Comparison of ENCODE assay signal across 14 cellular contexts in genomic region chr1:113146242-113147072, GRCh38.
A peak's percentile ranks its signal among the peaks of the same experiment; 100 is the strongest.
DNase-seq lines count a peak whose midpoint lies in the region; ATAC-seq, FAIRE-seq and TF ChIP-seq lines count a peak whose summit lies in the region.
"Had no signal": no experiment of that assay in that cellular context is flagged by ENCODE, and none has a peak within 500 bp of the region (broad histone marks: within the 10 kb centered on the region; RNA-seq: fewer than 3 reads in every experiment).

No MANE protein-coding gene starts in this region.

- no peak for TF ChIP-seq POLR2A in endothelial cell of umbilical vein (IDR thresholded peaks at IDR 0.05; ENCODE audit: low read depth, low read length)

- H3K79me2 ChIP-seq in endothelial cell of umbilical vein (ENCODE audit: control insufficient read depth, insufficient read depth, low read length) = no peaks in the 10 kb centered on the region

- no TSS peak for BruUV-seq in endothelial cell of umbilical vein (replicated peaks; lab: Mats Ljungman, UMichigan)

- no peaks in the 10 kb centered on the region for H3K27me3 Mint-ChIP-seq in activated naive CD8-positive, alpha-beta T cell
- H3K27me3 Mint-ChIP-seq in activated naive CD8-positive, alpha-beta T cell treated with anti-CD3 and anti-CD28 coated beads for 36 hours = no peaks in the 10 kb centered on the region
- H3K27me3 Mint-ChIP-seq in T-helper 2 cell treated with Interferon-gamma antibody and Interleukin-4, amounts not matched to agents 5 μg/mL and 100 μg/mL, for 36 hours (ENCODE audit: low read depth) = no peaks in the 10 kb centered on the region
- H3K27me3 Mint-ChIP-seq: type B pancreatic cell had no signal

- intact Hi-C loops in endothelial cell of umbilical vein (cut with micrococcal nuclease) = no loop called here
- intact Hi-C loops in upper lobe of right lung (cut with DNase I) = no loop called here
- intact Hi-C loops in left lung (cut with DNase I) = no loop called here

- CTCF ChIA-PET in endothelial cell of umbilical vein (lab: Charles Lee) = interaction anchor here (0.9 to 1.4 kb wide), 5 partner anchors 23 to 538 kb away, joined by 3 to 4 read pairs (median 4); no protein-coding TSS in a partner anchor

- H3K9ac ChIP-seq in endothelial cell of umbilical vein (replicated peaks; ENCODE audit: extremely low read depth, insufficient read depth, low read length) = no peak overlapping the region

- H3K27ac Mint-ChIP-seq in activated naive CD8-positive, alpha-beta T cell = no peak overlapping the region
- no peak overlapping the region for H3K27ac Mint-ChIP-seq in activated naive CD8-positive, alpha-beta T cell treated with anti-CD3 and anti-CD28 coated beads for 36 hours
- no peak overlapping the region for H3K27ac Mint-ChIP-seq in T-helper 2 cell treated with Interferon-gamma antibody and Interleukin-4, amounts not matched to agents 5 μg/mL and 100 μg/mL, for 36 hours
- H3K27ac Mint-ChIP-seq: type B pancreatic cell had no signal

- dilution Hi-C loops in endothelial cell of umbilical vein (cut with MboI; ENCODE audit: extremely low pct_ligation_motif_present, low sequenced_read_pairs) = no loop called here

- peak overlapping the region; percentile 0 for H3K4me3 Mint-ChIP-seq in activated naive CD8-positive, alpha-beta T cell
- H3K4me3 Mint-ChIP-seq in activated naive CD8-positive, alpha-beta T cell treated with anti-CD3 and anti-CD28 coated beads for 36 hours = no peak overlapping the region
- H3K4me3 Mint-ChIP-seq in T-helper 2 cell treated with Interferon-gamma antibody and Interleukin-4, amounts not matched to agents 5 μg/mL and 100 μg/mL, for 36 hours = peak overlapping the region; percentile 22
- H3K4me3 Mint-ChIP-seq: type B pancreatic cell had no signal

- no peak overlapping the region for H3K4me2 ChIP-seq in endothelial cell of umbilical vein (ENCODE audit: insufficient read depth, low read length)

- H3K4me3 ChIP-seq in endothelial cell of umbilical vein (replicated peaks in 1 of 3; ENCODE audit: insufficient read depth in 1 of 3, low read depth in 1 of 3, low read length in 3 of 3) (no peak overlapping the region), upper lobe of right lung (no peak overlapping the region), left lung (no peak overlapping the region)
- H3K4me3 ChIP-seq: ovary had no signal

- H3K9me3 ChIP-seq in endothelial cell of umbilical vein (replicated peaks; ENCODE audit: control insufficient read depth, insufficient read depth, low read length) = no peaks in the 10 kb centered on the region
- H3K9me3 ChIP-seq in upper lobe of right lung = no peaks in the 10 kb centered on the region
- no peaks in the 10 kb centered on the region for H3K9me3 ChIP-seq in left lung
- H3K9me3 ChIP-seq: ovary had no signal

- H3K4me1 ChIP-seq in endothelial cell of umbilical vein (ENCODE audit: control insufficient read depth, extremely low read depth, insufficient read depth, low read length) (peaks cover 27% of the 10 kb centered on the region), upper lobe of right lung (peaks cover 16% of the 10 kb centered on the region), left lung (peaks cover 7 to 14% of the 10 kb centered on the region in 2 donors)

- H3K27ac ChIP-seq in endothelial cell of umbilical vein (ENCODE audit: insufficient read depth, low read depth, low read length) (no peak overlapping the region), upper lobe of right lung (no peak overlapping the region), left lung (no peak overlapping the region)
- H3K27ac ChIP-seq: ovary had no signal

- no peaks in the 10 kb centered on the region for H4K20me1 ChIP-seq in endothelial cell of umbilical vein (replicated peaks; ENCODE audit: control insufficient read depth, extremely low read depth, insufficient read depth, low read length)

- FAIRE-seq in endothelial cell of umbilical vein (lab: Jason Lieb, UNC) = peak; percentile 55
- FAIRE-seq: keratinocyte had no signal

- no peaks in the 10 kb centered on the region for H3K36me3 Mint-ChIP-seq in activated naive CD8-positive, alpha-beta T cell
- H3K36me3 Mint-ChIP-seq in activated naive CD8-positive, alpha-beta T cell treated with anti-CD3 and anti-CD28 coated beads for 36 hours = no peaks in the 10 kb centered on the region
- no peaks in the 10 kb centered on the region for H3K36me3 Mint-ChIP-seq in T-helper 2 cell treated with Interferon-gamma antibody and Interleukin-4, amounts not matched to agents 5 μg/mL and 100 μg/mL, for 36 hours (ENCODE audit: low read depth)
- H3K36me3 Mint-ChIP-seq: type B pancreatic cell had no signal

- peak overlapping the region; percentile 28 for H2AFZ ChIP-seq in endothelial cell of umbilical vein (ENCODE audit: low read depth, low read length)

- no peak for TF ChIP-seq CTCF in endothelial cell of umbilical vein (IDR thresholded peaks at IDR 0.05; ENCODE audit: extremely low read depth in 1 of 2, insufficient read depth in 1 of 2, low read depth in 1 of 2, low read length in 2 of 2)
- TF ChIP-seq CTCF in upper lobe of right lung (IDR thresholded peaks at IDR 0.05) = no peak
- no peak for TF ChIP-seq CTCF in left lung (IDR thresholded peaks at IDR 0.05)

- no peaks in the 10 kb centered on the region for H3K36me3 ChIP-seq in endothelial cell of umbilical vein (ENCODE audit: control insufficient read depth in 2 of 2, extremely low read depth in 1 of 2, insufficient read depth in 2 of 2, low read length in 2 of 2)
- H3K36me3 ChIP-seq in upper lobe of right lung = no peaks in the 10 kb centered on the region
- no peaks in the 10 kb centered on the region for H3K36me3 ChIP-seq in left lung
- H3K36me3 ChIP-seq: ovary had no signal

- DNase-seq in activated naive CD8-positive, alpha-beta T cell treated with anti-CD3 and anti-CD28 coated beads for 36 hours = no peak
- DNase-seq in T-helper 2 cell treated with Interferon-gamma antibody and Interleukin-4, amounts not matched to agents 5 μg/mL and 100 μg/mL, for 36 hours (ENCODE audit: low spot score) = peak; percentile 30
- peak; percentile 56 for DNase-seq in endothelial cell of umbilical vein (ENCODE audit: low read depth, low spot score)
- DNase-seq in upper lobe of right lung = no peak
- DNase-seq in cerebellum (ENCODE audit: low spot score) = no peak
- DNase-seq in superior temporal gyrus (ENCODE audit: extremely low spot score) = no peak
- no peak for DNase-seq in left lung
- DNase-seq: activated naive CD4-positive, alpha-beta T cell treated with Interleukin-2 at 50 U/mL for 16 hours; Karpas-422; NCI-H526 treated with DMSO at 0.1 percent for 48 hours; ovary had no signal

- peaks cover 16% of the 10 kb centered on the region for H3K4me1 Mint-ChIP-seq in activated naive CD8-positive, alpha-beta T cell (ENCODE audit: low read depth)
- peaks cover 12% of the 10 kb centered on the region for H3K4me1 Mint-ChIP-seq in activated naive CD8-positive, alpha-beta T cell treated with anti-CD3 and anti-CD28 coated beads for 36 hours
- H3K4me1 Mint-ChIP-seq in T-helper 2 cell treated with Interferon-gamma antibody and Interleukin-4, amounts not matched to agents 5 μg/mL and 100 μg/mL, for 36 hours (ENCODE audit: low read depth) = peaks cover 33% of the 10 kb centered on the region

- no peaks in the 10 kb centered on the region for H3K27me3 ChIP-seq in endothelial cell of umbilical vein (ENCODE audit: control insufficient read depth in 2 of 2, insufficient read depth in 2 of 2, low read length in 2 of 2)
- H3K27me3 ChIP-seq in upper lobe of right lung = no peaks in the 10 kb centered on the region
- H3K27me3 ChIP-seq in left lung = no peaks in the 10 kb centered on the region
- H3K27me3 ChIP-seq: ovary had no signal

- POLR2A ChIA-PET in endothelial cell of umbilical vein (lab: Charles Lee) = interaction anchor here (0.5 kb wide), 1 partner anchor 384 kb away, joined by 3 read pairs; no protein-coding TSS in a partner anchor

- no peaks in the 10 kb centered on the region for H3K9me1 ChIP-seq in endothelial cell of umbilical vein (replicated peaks; ENCODE audit: control insufficient read depth, extremely low read depth, insufficient read depth, low read length)

- ATAC-seq in upper lobe of right lung (peak; percentile 38), left lung (no peak)

- H3K9me3 Mint-ChIP-seq in activated naive CD8-positive, alpha-beta T cell (ENCODE audit: low read depth) = no peaks in the 10 kb centered on the region
- H3K9me3 Mint-ChIP-seq in activated naive CD8-positive, alpha-beta T cell treated with anti-CD3 and anti-CD28 coated beads for 36 hours = no peaks in the 10 kb centered on the region
- H3K9me3 Mint-ChIP-seq in T-helper 2 cell treated with Interferon-gamma antibody and Interleukin-4, amounts not matched to agents 5 μg/mL and 100 μg/mL, for 36 hours = no peaks in the 10 kb centered on the region
- H3K9me3 Mint-ChIP-seq: type B pancreatic cell had no signal

TF ChIP-seq in endothelial cell of umbilical vein, 7 proteins besides CTCF, POLR2A, EP300 and RAD21:
- TF ChIP-seq GATA2 (IDR thresholded peaks at IDR 0.05; ENCODE audit: insufficient read depth, insufficient read length, low read depth, low read length) (peak; percentile 89), FOS (IDR thresholded peaks at IDR 0.05; ENCODE audit: borderline replicate concordance, insufficient read depth, low read length) (no peak), EZH2 (IDR thresholded peaks at IDR 0.05; ENCODE audit: borderline replicate concordance, low read depth, low read length, severe bottlenecking) (no peak), MYC (IDR thresholded peaks at IDR 0.05; ENCODE audit: low read depth, low read length) (no peak)

Comparison
In these comparisons a context has a peak if more than half of its experiments do, and no peak if none do; other contexts are left out.
1. DNase-seq: peak in T-helper 2 cell treated with Interferon-gamma antibody and Interleukin-4, amounts not matched to agents 5 μg/mL and 100 μg/mL, for 36 hours (single experiment) and endothelial cell of umbilical vein (single experiment); none in activated naive CD8-positive, alpha-beta T cell treated with anti-CD3 and anti-CD28 coated beads for 36 hours (single experiment), upper lobe of right lung (single experiment), cerebellum (single experiment), superior temporal gyrus (single experiment) and left lung (0 of 2).